14 cellular contexts compared by ENCODE assay signal in the genomic region with DNA sequence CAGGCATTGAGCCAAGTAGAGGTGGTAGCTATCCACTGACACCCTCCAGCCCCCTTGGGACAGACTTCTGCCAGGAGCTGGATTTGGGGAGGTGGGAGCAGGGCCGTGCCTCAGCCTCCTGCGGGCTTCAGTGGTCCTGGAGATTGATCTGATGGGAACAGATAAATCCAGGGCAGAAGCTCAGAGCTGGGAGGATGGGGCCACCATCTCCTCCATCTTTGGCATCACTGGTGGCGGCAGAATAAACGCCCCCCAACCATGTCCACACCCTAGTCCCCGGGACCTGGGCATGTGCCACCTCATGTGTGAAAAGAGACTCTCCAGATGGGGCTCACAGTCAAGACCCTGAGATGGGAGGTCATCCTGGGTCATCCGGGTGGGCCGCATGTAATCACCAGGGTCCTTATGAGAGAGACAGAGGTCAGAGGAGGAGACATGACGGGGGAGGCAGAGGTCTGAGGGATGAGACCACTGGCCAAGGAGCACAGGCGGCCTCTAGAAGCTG.
"Had no signal": no experiment of that assay in that cellular context is flagged by ENCODE, and none has a peak within 500 bp of the region (broad histone marks: within the 10 kb centered on the region; RNA-seq: fewer than 3 reads in every experiment).

No MANE protein-coding gene starts in this region.

- H3K36me3 ChIP-seq: ascending aorta, breast epithelium, gastrocnemius medialis, ovary, tibial nerve, WERI-Rb-1 had no signal

- DNase-seq: activated CD4-positive, alpha-beta T cell treated with anti-CD3 and anti-CD28 coated beads, Interleukin-2, amount 10 ng/mL, durations not matched to agents 24 days and 14 days; activated CD8-positive, alpha-beta T cell treated with anti-CD3 and anti-CD28 coated beads, Interleukin-2, amount 10 ng/mL, durations not matched to agents 7 days and 5 days; activated naive CD4-positive, alpha-beta T cell treated with anti-CD3 and anti-CD28 coated beads, Interleukin-2, amount 10 ng/mL, durations not matched to agents 7 days and 5 days; activated T-cell treated with anti-CD3 and anti-CD28 coated beads for 4 hours; gastrocnemius medialis; left ventricle myocardium superior; nephron progenitor cell; stimulated activated CD4-positive, alpha-beta T cell treated with anti-CD3 and anti-CD28 coated beads, Interleukin-1b, Interleukin-23, amount 100 ng/mL, for 48 hours; T-helper 17 cell; WERI-Rb-1 had no signal

- ATAC-seq: activated CD8-positive, alpha-beta T cell treated with anti-CD3 and anti-CD28 coated beads, Interleukin-2, amount 10 ng/mL, durations not matched to agents 7 days and 5 days; gastrocnemius medialis; left ventricle myocardium superior; T-helper 17 cell had no signal

- H3K4me3 ChIP-seq: ascending aorta, breast epithelium, gastrocnemius medialis, ovary, tibial nerve had no signal

- H3K27ac ChIP-seq: ascending aorta, breast epithelium, gastrocnemius medialis, ovary, tibial nerve, WERI-Rb-1 had no signal

- H3K4me1 ChIP-seq: ascending aorta, breast epithelium, gastrocnemius medialis, tibial nerve had no signal

- H3K9me3 ChIP-seq: ascending aorta, breast epithelium, gastrocnemius medialis, ovary, tibial nerve had no signal

- H3K27me3 ChIP-seq: ascending aorta, breast epithelium, gastrocnemius medialis, ovary, tibial nerve had no signal
